27 cellular contexts compared by ENCODE assay signal in the genomic region with DNA sequence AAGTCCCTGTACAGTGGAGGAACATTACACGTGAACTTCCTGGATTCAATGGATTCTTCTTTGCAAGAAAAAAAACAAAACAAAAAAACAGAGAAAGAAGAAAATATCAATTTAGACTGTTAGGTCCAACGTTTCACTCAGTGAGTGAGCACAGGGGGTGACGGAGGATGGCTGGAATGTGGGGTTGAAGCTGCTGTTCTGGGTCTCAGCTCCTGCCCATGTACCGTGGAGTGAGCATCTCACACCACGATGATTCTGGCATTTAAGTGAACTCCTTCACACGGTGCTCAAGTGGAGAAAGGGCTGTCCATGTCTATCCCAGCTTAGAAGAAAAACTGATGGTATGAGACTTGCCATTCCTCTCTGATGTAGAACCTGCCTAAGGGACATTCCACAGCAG. TPM values are rescaled to one million over a fixed set of nuclear protein-coding genes. Genes with fewer than 3 reads are reported as not detected.
A peak's percentile ranks its signal among the peaks of the same experiment; 100 is the strongest.
DNase-seq lines count a peak whose midpoint lies in the region; ATAC-seq and TF ChIP-seq lines count a peak whose summit lies in the region.
"Had no signal": no experiment of that assay in that cellular context is flagged by ENCODE, and none has a peak within 500 bp of the region (broad histone marks: within the 10 kb centered on the region; RNA-seq: fewer than 3 reads in every experiment).

No MANE protein-coding gene starts in this region.

- no peak for DNase-seq in activated T-cell treated with anti-CD3 and anti-CD28 coated beads, Interleukin-2, amount 50 U/mL, for 72 hours
- DNase-seq in activated T-cell treated with anti-CD3 and anti-CD28 coated beads for 4 hours (no peak), endothelial cell (ENCODE audit: low spot score) (no peak), amygdala (lab: John Stamatoyannopoulos, UW) (no peak), NCI-H526 treated with DMSO at 0.1 percent for 48 hours (lab: John Stamatoyannopoulos, UW) (no peak), caudate nucleus (lab: John Stamatoyannopoulos, UW) (no peak)
- DNase-seq in activated CD8-positive, alpha-beta T cell treated with anti-CD3 and anti-CD28 coated beads for 36 hours = no peak
- no peak for DNase-seq in stimulated activated effector memory CD8-positive, alpha-beta T cell treated with anti-CD3 and anti-CD28 coated beads, Interleukin-12 subunit alpha, Interleukin-12 subunit beta, amount 100 ng/mL, for 72 hours (ENCODE audit: low spot score in 2 of 2)
- DNase-seq: activated CD4-positive, alpha-beta T cell treated with anti-CD3 and anti-CD28 coated beads, Interleukin-2, amount 10 ng/mL, durations not matched to agents 24 days and 14 days; activated naive CD4-positive, alpha-beta T cell; aorta; central memory CD4-positive, alpha-beta T cell; DMS79; GDM1; HCEC 1CT; IMR-90; mesendoderm; NCI-H524; NK-92 treated with Interleukin-12 subunit alpha and Interleukin-12 subunit beta, amount 100 ng/mL, for 24 hours; PC-9; spleen had no signal

- POLR2A ChIA-PET in activated CD8-positive, alpha-beta T cell treated with anti-CD3 and anti-CD28 coated beads for 36 hours (lab: Charles Lee) = interaction anchor here (0.7 to 8.8 kb wide), 5 partner anchors 8 to 391 kb away, joined by 3 to 69 read pairs (median 5); no protein-coding TSS in a partner anchor

- H3K4me1 Mint-ChIP-seq in activated T-cell treated with anti-CD3 and anti-CD28 coated beads, Interleukin-2, amount 50 U/mL, for 72 hours (ENCODE audit: low read depth) = peaks cover 43% of the 10 kb centered on the region
- peaks cover 51% of the 10 kb centered on the region for H3K4me1 Mint-ChIP-seq in activated CD8-positive, alpha-beta T cell treated with anti-CD3 and anti-CD28 coated beads for 36 hours (ENCODE audit: low read depth)
- H3K4me1 Mint-ChIP-seq in endothelial cell (ENCODE audit: unreplicated experiment) = peaks cover 21% of the 10 kb centered on the region
- peaks cover 61% of the 10 kb centered on the region for H3K4me1 Mint-ChIP-seq in stimulated activated effector memory CD8-positive, alpha-beta T cell treated with anti-CD3 and anti-CD28 coated beads, Interleukin-12 subunit alpha, Interleukin-12 subunit beta, amount 100 ng/mL, for 72 hours

- H3K27ac ChIP-seq in caudate nucleus (ENCODE audit: low read depth, low read length) = no peak overlapping the region
- H3K27ac ChIP-seq: PC-9, spleen had no signal

- peak overlapping the region; percentile 84 for H3K27ac Mint-ChIP-seq in activated T-cell treated with anti-CD3 and anti-CD28 coated beads, Interleukin-2, amount 50 U/mL, for 72 hours
- H3K27ac Mint-ChIP-seq in activated CD8-positive, alpha-beta T cell treated with anti-CD3 and anti-CD28 coated beads for 36 hours = peak overlapping the region; percentile 71
- H3K27ac Mint-ChIP-seq in endothelial cell (ENCODE audit: unreplicated experiment) = peak overlapping the region; percentile 17
- H3K27ac Mint-ChIP-seq in stimulated activated effector memory CD8-positive, alpha-beta T cell treated with anti-CD3 and anti-CD28 coated beads, Interleukin-12 subunit alpha, Interleukin-12 subunit beta, amount 100 ng/mL, for 72 hours = peak overlapping the region; percentile 58
- H3K27ac Mint-ChIP-seq: activated CD4-positive, alpha-beta T cell treated with anti-CD3 and anti-CD28 coated beads, Interleukin-2, amount 10 ng/mL, durations not matched to agents 24 days and 14 days; B cell; T-helper 2 cell treated with Interferon-gamma antibody and Interleukin-4, amounts not matched to agents 5 μg/mL and 100 μg/mL, for 36 hours had no signal

- no peak overlapping the region for H3K4me3 Mint-ChIP-seq in activated T-cell treated with anti-CD3 and anti-CD28 coated beads, Interleukin-2, amount 50 U/mL, for 72 hours
- no peak overlapping the region for H3K4me3 Mint-ChIP-seq in activated CD8-positive, alpha-beta T cell treated with anti-CD3 and anti-CD28 coated beads for 36 hours
- no peak overlapping the region for H3K4me3 Mint-ChIP-seq in endothelial cell (ENCODE audit: unreplicated experiment)
- H3K4me3 Mint-ChIP-seq in stimulated activated effector memory CD8-positive, alpha-beta T cell treated with anti-CD3 and anti-CD28 coated beads, Interleukin-12 subunit alpha, Interleukin-12 subunit beta, amount 100 ng/mL, for 72 hours = no peak overlapping the region
- H3K4me3 Mint-ChIP-seq: activated CD4-positive, alpha-beta T cell treated with anti-CD3 and anti-CD28 coated beads, Interleukin-2, amount 10 ng/mL, durations not matched to agents 24 days and 14 days; B cell; T-helper 2 cell treated with Interferon-gamma antibody and Interleukin-4, amounts not matched to agents 5 μg/mL and 100 μg/mL, for 36 hours; type B pancreatic cell had no signal

- H3K27me3 Mint-ChIP-seq in activated T-cell treated with anti-CD3 and anti-CD28 coated beads, Interleukin-2, amount 50 U/mL, for 72 hours (ENCODE audit: low read depth) = no peaks in the 10 kb centered on the region
- H3K27me3 Mint-ChIP-seq in activated CD8-positive, alpha-beta T cell treated with anti-CD3 and anti-CD28 coated beads for 36 hours = no peaks in the 10 kb centered on the region
- H3K27me3 Mint-ChIP-seq in endothelial cell (ENCODE audit: unreplicated experiment) = peaks cover 10% of the 10 kb centered on the region
- H3K27me3 Mint-ChIP-seq: activated CD4-positive, alpha-beta T cell treated with anti-CD3 and anti-CD28 coated beads, Interleukin-2, amount 10 ng/mL, durations not matched to agents 24 days and 14 days; B cell; type B pancreatic cell had no signal

- intact Hi-C loops in activated CD8-positive, alpha-beta T cell treated with anti-CD3 and anti-CD28 coated beads for 36 hours (cut with micrococcal nuclease) = no loop called here

- peaks cover 23 to 63% of the 10 kb centered on the region in 2 donors for H3K36me3 Mint-ChIP-seq in activated T-cell treated with anti-CD3 and anti-CD28 coated beads, Interleukin-2, amount 50 U/mL, for 72 hours (ENCODE audit: insufficient read depth in 2 of 2)
- H3K36me3 Mint-ChIP-seq in activated CD8-positive, alpha-beta T cell treated with anti-CD3 and anti-CD28 coated beads for 36 hours (ENCODE audit: low read depth) = peaks cover 90% of the 10 kb centered on the region
- peaks cover 44% of the 10 kb centered on the region for H3K36me3 Mint-ChIP-seq in endothelial cell (ENCODE audit: low read depth, unreplicated experiment)
- H3K36me3 Mint-ChIP-seq in stimulated activated effector memory CD8-positive, alpha-beta T cell treated with anti-CD3 and anti-CD28 coated beads, Interleukin-12 subunit alpha, Interleukin-12 subunit beta, amount 100 ng/mL, for 72 hours = peaks cover 100% of the 10 kb centered on the region

- no peak for TF ChIP-seq CTCF in activated CD8-positive, alpha-beta T cell treated with anti-CD3 and anti-CD28 coated beads for 36 hours (IDR thresholded peaks at IDR 0.05)
- TF ChIP-seq CTCF in endothelial cell (IDR thresholded peaks at IDR 0.05; ENCODE audit: unreplicated experiment) = no peak

- CTCF ChIA-PET in activated CD8-positive, alpha-beta T cell treated with anti-CD3 and anti-CD28 coated beads for 36 hours (lab: Charles Lee) = interaction anchor here (0.6 to 7.8 kb wide), 3 partner anchors 19 to 411 kb away, joined by 3 to 53 read pairs (median 3); no protein-coding TSS in a partner anchor

- no peaks in the 10 kb centered on the region for H3K9me3 Mint-ChIP-seq in activated T-cell treated with anti-CD3 and anti-CD28 coated beads, Interleukin-2, amount 50 U/mL, for 72 hours
- H3K9me3 Mint-ChIP-seq in activated CD8-positive, alpha-beta T cell treated with anti-CD3 and anti-CD28 coated beads for 36 hours = no peaks in the 10 kb centered on the region
- no peaks in the 10 kb centered on the region for H3K9me3 Mint-ChIP-seq in endothelial cell (ENCODE audit: unreplicated experiment)
- no peaks in the 10 kb centered on the region for H3K9me3 Mint-ChIP-seq in stimulated activated effector memory CD8-positive, alpha-beta T cell treated with anti-CD3 and anti-CD28 coated beads, Interleukin-12 subunit alpha, Interleukin-12 subunit beta, amount 100 ng/mL, for 72 hours
- H3K9me3 Mint-ChIP-seq: activated CD4-positive, alpha-beta T cell treated with anti-CD3 and anti-CD28 coated beads, Interleukin-2, amount 10 ng/mL, durations not matched to agents 24 days and 14 days; T-helper 2 cell treated with Interferon-gamma antibody and Interleukin-4, amounts not matched to agents 5 μg/mL and 100 μg/mL, for 36 hours; type B pancreatic cell had no signal

- ATAC-seq in activated T-cell treated with anti-CD3 and anti-CD28 coated beads, Interleukin-2, amount 50 U/mL, for 72 hours (replicated peaks in 1 of 2) = no peak
- ATAC-seq in activated CD8-positive, alpha-beta T cell treated with anti-CD3 and anti-CD28 coated beads for 36 hours = no peak
- no peak for ATAC-seq in stimulated activated effector memory CD8-positive, alpha-beta T cell treated with anti-CD3 and anti-CD28 coated beads, Interleukin-12 subunit alpha, Interleukin-12 subunit beta, amount 100 ng/mL, for 72 hours
- ATAC-seq: left lobe of liver, Right ventricle myocardium inferior, SK-N-SH treated with all-trans-retinoic acid at 6 μM for 48 hours had no signal

RNA-seq across cellular contexts. Expression of a gene that starts 23.2 kb away (rescaled TPM):
- total RNA-seq in activated T-cell treated with anti-CD3 and anti-CD28 coated beads, Interleukin-2, amount 50 U/mL, for 72 hours = 100 to 1,000 TPM; 445 to 502 TPM
- 100 to 1,000 TPM; 617 to 639 TPM for total RNA-seq in activated CD8-positive, alpha-beta T cell treated with anti-CD3 and anti-CD28 coated beads for 36 hours
- 88.1 TPM for total RNA-seq in endothelial cell (ENCODE audit: unreplicated experiment)

RNA-seq across cellular contexts. Expression of a gene that starts 24.3 kb away (rescaled TPM):
- 10 to 100 TPM; 16.1 to 22.5 TPM for total RNA-seq in activated T-cell treated with anti-CD3 and anti-CD28 coated beads, Interleukin-2, amount 50 U/mL, for 72 hours
- 1 to 10 TPM; 8.2 to 8.7 TPM for total RNA-seq in activated CD8-positive, alpha-beta T cell treated with anti-CD3 and anti-CD28 coated beads for 36 hours
- 21.9 TPM for total RNA-seq in endothelial cell (ENCODE audit: unreplicated experiment)

Comparison
In these comparisons a context has a peak if more than half of its experiments do, and no peak if none do; other contexts are left out.
1. H3K27ac Mint-ChIP-seq: peak in every context shown above with its lines; median percentile 84 in activated T-cell treated with anti-CD3 and anti-CD28 coated beads, Interleukin-2, amount 50 U/mL, for 72 hours; 71 in activated CD8-positive, alpha-beta T cell treated with anti-CD3 and anti-CD28 coated beads for 36 hours; 58 in stimulated activated effector memory CD8-positive, alpha-beta T cell treated with anti-CD3 and anti-CD28 coated beads, Interleukin-12 subunit alpha, Interleukin-12 subunit beta, amount 100 ng/mL, for 72 hours; 17 in endothelial cell.